Comparison of ENCODE assay signal across 16 cellular contexts in the genomic region with DNA sequence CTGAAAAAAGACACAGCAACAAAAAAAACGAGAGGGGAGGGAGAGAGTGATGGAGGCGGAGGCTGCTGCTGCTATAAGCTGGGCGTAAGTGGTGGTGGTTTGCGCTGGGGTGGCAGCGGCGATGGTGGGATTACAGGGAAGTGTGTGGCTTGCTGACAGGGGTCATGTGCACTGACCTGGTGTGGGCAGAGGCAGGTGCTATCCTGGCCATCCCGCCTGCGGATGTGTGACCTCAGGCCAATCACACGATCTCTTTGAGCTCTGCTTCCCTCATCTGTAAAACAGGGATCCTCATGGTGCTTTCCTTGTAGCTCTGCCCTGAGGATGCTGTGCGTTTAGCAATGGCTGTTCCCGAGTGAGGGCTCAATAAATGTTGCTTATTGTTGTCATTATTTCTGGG. TPM values are rescaled to one million over a fixed set of nuclear protein-coding genes. Genes with fewer than 3 reads are reported as not detected.
DNase-seq lines count a peak whose midpoint lies in the region; ATAC-seq and TF ChIP-seq lines count a peak whose summit lies in the region.
"Had no signal": no experiment of that assay in that cellular context is flagged by ENCODE, and none has a peak within 500 bp of the region (broad histone marks: within the 10 kb centered on the region; RNA-seq: fewer than 3 reads in every experiment).

No MANE protein-coding gene starts in this region.

- H3K9me3 ChIP-seq in BLaER1 (no peaks in the 10 kb centered on the region), Caco-2 (no peaks in the 10 kb centered on the region), sigmoid colon (no peaks in the 10 kb centered on the region)
- no peaks in the 10 kb centered on the region for H3K9me3 ChIP-seq in naive thymus-derived CD4-positive, alpha-beta T cell (ENCODE audit: control insufficient read depth in 2 of 3, low read length in 3 of 3)
- H3K9me3 ChIP-seq: gastroesophageal sphincter, spleen had no signal

- H3K4me3 ChIP-seq in BLaER1 = no peak overlapping the region
- no peak overlapping the region for H3K4me3 ChIP-seq in Caco-2 (ENCODE audit: low read depth, low read length)
- no peak overlapping the region for H3K4me3 ChIP-seq in naive thymus-derived CD4-positive, alpha-beta T cell (ENCODE audit: low read length)
- H3K4me3 ChIP-seq in sigmoid colon = no peak overlapping the region

- CTCF ChIA-PET in Caco-2 (lab: Charles Lee) = interaction anchor here (0.6 kb wide), 2 partner anchors 52 to 212 kb away, joined by 3 read pairs; no protein-coding TSS in a partner anchor
- CTCF ChIA-PET in naive thymus-derived CD4-positive, alpha-beta T cell (lab: Charles Lee) = interaction anchor here (0.6 to 1.2 kb wide), 3 partner anchors 11 to 136 kb away, joined by 3 to 6 read pairs (median 5); no protein-coding TSS in a partner anchor

- H3K27ac ChIP-seq in BLaER1 = no peak overlapping the region
- no peak overlapping the region for H3K27ac ChIP-seq in naive thymus-derived CD4-positive, alpha-beta T cell (ENCODE audit: low read depth, low read length)
- no peak overlapping the region for H3K27ac ChIP-seq in sigmoid colon
- H3K27ac ChIP-seq: epithelial cell of prostate, spleen had no signal

- TF ChIP-seq POLR2A in sigmoid colon (IDR thresholded peaks at IDR 0.05) = no peak

- no peak for TF ChIP-seq CTCF in Caco-2 (IDR thresholded peaks at IDR 0.05; ENCODE audit: insufficient read depth in 1 of 2, low read depth in 1 of 2, low read length in 1 of 2, severe bottlenecking in 1 of 2, unreplicated experiment in 1 of 2)
- TF ChIP-seq CTCF in sigmoid colon (IDR thresholded peaks at IDR 0.05) = no peak

- H3K27ac Mint-ChIP-seq in Caco-2 (ENCODE audit: unreplicated experiment) = peak overlapping the region; percentile 60
- H3K27ac Mint-ChIP-seq in activated T-helper 2 cell treated with anti-CD3 and anti-CD28 coated beads, Interferon-gamma antibody, Interleukin-2, Interleukin-4, amounts not matched to agents 10 μg/mL and 5 μg/mL and 100 μg/mL, durations not matched to agents 14 hours and 24 hours and 36 hours = peak overlapping the region; percentile 60
- peak overlapping the region; percentile 69 to 100 (median 100) for H3K27ac Mint-ChIP-seq in naive thymus-derived CD4-positive, alpha-beta T cell

- H3K27me3 Mint-ChIP-seq in Caco-2 (ENCODE audit: insufficient read depth, unreplicated experiment) = no peaks in the 10 kb centered on the region
- no peaks in the 10 kb centered on the region for H3K27me3 Mint-ChIP-seq in activated T-helper 2 cell treated with anti-CD3 and anti-CD28 coated beads, Interferon-gamma antibody, Interleukin-2, Interleukin-4, amounts not matched to agents 10 μg/mL and 5 μg/mL and 100 μg/mL, durations not matched to agents 14 hours and 24 hours and 36 hours (ENCODE audit: low read depth)
- H3K27me3 Mint-ChIP-seq in naive thymus-derived CD4-positive, alpha-beta T cell = no peaks in the 10 kb centered on the region

- 74 to 86% methylated on average over 11 of the region's 11 CpGs for WGBS in sigmoid colon, 2 donors

- no peak for DNase-seq in Caco-2
- no peak for DNase-seq in activated T-helper 2 cell treated with anti-CD3 and anti-CD28 coated beads, Interferon-gamma antibody, Interleukin-2, Interleukin-4, amounts not matched to agents 10 μg/mL and 5 μg/mL and 100 μg/mL, durations not matched to agents 14 hours and 24 hours and 36 hours (ENCODE audit: low spot score)
- no peak for DNase-seq in naive thymus-derived CD4-positive, alpha-beta T cell
- no peak for DNase-seq in NCI-H774 (lab: John Stamatoyannopoulos, UW)
- no peak for DNase-seq in activated effector memory CD4-positive, alpha-beta T cell treated with anti-CD3 and anti-CD28 coated beads, Interleukin-2, amount 50 U/mL, for 16 hours
- DNase-seq in sigmoid colon = no peak
- DNase-seq: amygdala, EL, KBM-7, mesenchymal stem cell, NCI-H1436 treated with DMSO at 0.1 percent for 48 hours, spleen had no signal

- POLR2A ChIA-PET in Caco-2 (lab: Charles Lee) = no interaction called here
- POLR2A ChIA-PET in naive thymus-derived CD4-positive, alpha-beta T cell (lab: Charles Lee) = interaction anchor here (1.1 to 9.5 kb wide), 4 partner anchors 9 to 32 kb away, joined by 3 to 154 read pairs (median 54); a partner anchor contains a TSS

- intact Hi-C loops in Caco-2 (cut with micrococcal nuclease; ENCODE audit: unreplicated experiment) = loop anchor here (10.0 kb wide), 1 partner anchor 253 kb away; a partner anchor contains a TSS
- intact Hi-C loops in activated T-helper 2 cell treated with anti-CD3 and anti-CD28 coated beads, Interferon-gamma antibody, Interleukin-2, Interleukin-4, amounts not matched to agents 10 μg/mL and 5 μg/mL and 100 μg/mL, durations not matched to agents 14 hours and 24 hours and 36 hours (cut with micrococcal nuclease) = no loop called here
- intact Hi-C loops in naive thymus-derived CD4-positive, alpha-beta T cell (cut with micrococcal nuclease) = loop anchor here in 1 of 2 donors (5.0 to 10.0 kb wide), 2 partner anchors 253 to 300 kb away; a partner anchor contains a TSS
- intact Hi-C loops in sigmoid colon (cut with DNase I) = no loop called here

- peaks cover 43% of the 10 kb centered on the region for H3K4me1 Mint-ChIP-seq in Caco-2 (ENCODE audit: low read depth, unreplicated experiment)
- H3K4me1 Mint-ChIP-seq in activated T-helper 2 cell treated with anti-CD3 and anti-CD28 coated beads, Interferon-gamma antibody, Interleukin-2, Interleukin-4, amounts not matched to agents 10 μg/mL and 5 μg/mL and 100 μg/mL, durations not matched to agents 14 hours and 24 hours and 36 hours (ENCODE audit: low read depth) = peaks cover 41% of the 10 kb centered on the region
- H3K4me1 Mint-ChIP-seq in naive thymus-derived CD4-positive, alpha-beta T cell = peaks cover 44 to 74% (median 64%) of the 10 kb centered on the region in 7 donors

- H3K27me3 ChIP-seq in BLaER1 (no peaks in the 10 kb centered on the region; the same call in 1 of the 2 replicates), Caco-2 (replicated peaks; ENCODE audit: control insufficient read depth, insufficient read depth, low read length) (no peaks in the 10 kb centered on the region), sigmoid colon (no peaks in the 10 kb centered on the region)
- no peaks in the 10 kb centered on the region for H3K27me3 ChIP-seq in naive thymus-derived CD4-positive, alpha-beta T cell (ENCODE audit: control insufficient read depth in 2 of 2, insufficient read depth in 2 of 2, low read length in 2 of 2)
- H3K27me3 ChIP-seq: gastroesophageal sphincter had no signal

- no peak for TF ChIP-seq EP300 in sigmoid colon (IDR thresholded peaks at IDR 0.05)

- H3K36me3 Mint-ChIP-seq in Caco-2 (ENCODE audit: insufficient read depth, unreplicated experiment) = peaks cover 73% of the 10 kb centered on the region
- peaks cover 51% of the 10 kb centered on the region for H3K36me3 Mint-ChIP-seq in activated T-helper 2 cell treated with anti-CD3 and anti-CD28 coated beads, Interferon-gamma antibody, Interleukin-2, Interleukin-4, amounts not matched to agents 10 μg/mL and 5 μg/mL and 100 μg/mL, durations not matched to agents 14 hours and 24 hours and 36 hours (ENCODE audit: low read depth)
- H3K36me3 Mint-ChIP-seq in naive thymus-derived CD4-positive, alpha-beta T cell = peaks cover 5 to 27% (median 18%) of the 10 kb centered on the region in 5 donors

- H4K20me1 ChIP-seq in BLaER1 = no peaks in the 10 kb centered on the region

- ATAC-seq in naive thymus-derived CD4-positive, alpha-beta T cell = no peak
- ATAC-seq in GM18909 (IDR thresholded peaks at IDR 0.05; ENCODE audit: poor library complexity, unreplicated experiment) = no peak
- ATAC-seq: gastroesophageal sphincter had no signal

- no TSS peak for BruUV-seq in Caco-2 (replicated peaks; lab: Mats Ljungman, UMichigan)

- peaks cover 76% of the 10 kb centered on the region for H3K4me1 ChIP-seq in BLaER1
- peaks cover 16% of the 10 kb centered on the region for H3K4me1 ChIP-seq in Caco-2
- peaks cover 27 to 36% of the 10 kb centered on the region in 2 donors for H3K4me1 ChIP-seq in naive thymus-derived CD4-positive, alpha-beta T cell (ENCODE audit: control insufficient read depth in 2 of 2, insufficient read depth in 2 of 2, low read length in 2 of 2)
- H3K4me1 ChIP-seq in sigmoid colon = peaks cover 0 to 77% (median 68%) of the 10 kb centered on the region in 4 donors

- H3K4me2 ChIP-seq in BLaER1 = no peak overlapping the region

- H3K36me3 ChIP-seq in BLaER1 (peaks cover 7% of the 10 kb centered on the region), Caco-2 (ENCODE audit: control insufficient read depth, insufficient read depth, low read length) (0 out of 2 replicates have a peak, but pooled peaks cover 2% of the 10 kb centered on the region), sigmoid colon (peaks cover 0 to 7% (median 0%) of the 10 kb centered on the region in 4 donors)
- H3K36me3 ChIP-seq in naive thymus-derived CD4-positive, alpha-beta T cell (ENCODE audit: control insufficient read depth in 2 of 3, insufficient read depth in 3 of 3, low read length in 3 of 3) = peaks cover 0 to 6% (median 0%) of the 10 kb centered on the region in 3 experiments
- H3K36me3 ChIP-seq: gastroesophageal sphincter had no signal

- H3K4me3 Mint-ChIP-seq in Caco-2 (ENCODE audit: unreplicated experiment) = peak overlapping the region; percentile 3
- peak overlapping the region; percentile 99 for H3K4me3 Mint-ChIP-seq in activated T-helper 2 cell treated with anti-CD3 and anti-CD28 coated beads, Interferon-gamma antibody, Interleukin-2, Interleukin-4, amounts not matched to agents 10 μg/mL and 5 μg/mL and 100 μg/mL, durations not matched to agents 14 hours and 24 hours and 36 hours (ENCODE audit: low read depth)
- H3K4me3 Mint-ChIP-seq in naive thymus-derived CD4-positive, alpha-beta T cell = peak overlapping the region; percentile 2 to 100 (median 98)

- H3K9ac ChIP-seq in BLaER1 = 0 out of 2 replicates have a peak overlapping the region, but pooled peaks have one; percentile 1

- no peaks in the 10 kb centered on the region for H3K9me3 Mint-ChIP-seq in Caco-2 (ENCODE audit: unreplicated experiment)
- H3K9me3 Mint-ChIP-seq in activated T-helper 2 cell treated with anti-CD3 and anti-CD28 coated beads, Interferon-gamma antibody, Interleukin-2, Interleukin-4, amounts not matched to agents 10 μg/mL and 5 μg/mL and 100 μg/mL, durations not matched to agents 14 hours and 24 hours and 36 hours = no peaks in the 10 kb centered on the region
- H3K9me3 Mint-ChIP-seq in naive thymus-derived CD4-positive, alpha-beta T cell = peaks cover 0 to 10% (median 2%) of the 10 kb centered on the region in 11 donors

RNA-seq across cellular contexts. Expression of a gene that starts 3.3 kb away (rescaled TPM):
- total RNA-seq in Caco-2 (2022) (38.5 and 41.4 TPM in 2 replicates), sigmoid colon (10 to 100 TPM; 23.5 to 45.5 (median 31.1) TPM)
- total RNA-seq in activated T-helper 2 cell treated with anti-CD3 and anti-CD28 coated beads, Interferon-gamma antibody, Interleukin-2, Interleukin-4, amounts not matched to agents 10 μg/mL and 5 μg/mL and 100 μg/mL, durations not matched to agents 14 hours and 24 hours and 36 hours = 32.1 and 33.3 TPM in 2 replicates
- total RNA-seq in naive thymus-derived CD4-positive, alpha-beta T cell = 100 to 1,000 TPM in 2 of 5 experiments, 10 to 100 TPM in 3; 45.2 to 109 (median 65.3) TPM
- polyA plus RNA-seq in naive thymus-derived CD4-positive, alpha-beta T cell = 10 to 100 TPM; 14.6 to 20.4 TPM
- 10 to 100 TPM; 10.4 to 27.9 (median 13.8) TPM for polyA plus RNA-seq in sigmoid colon

RNA-seq across cellular contexts. Expression of a gene that starts 5.9 kb away (rescaled TPM):
- total RNA-seq in Caco-2 (2022) (46.2 and 47.4 TPM in 2 replicates), sigmoid colon (10 to 100 TPM; 18.2 to 43.2 (median 24.5) TPM)
- 26.6 and 27.0 TPM in 2 replicates for total RNA-seq in activated T-helper 2 cell treated with anti-CD3 and anti-CD28 coated beads, Interferon-gamma antibody, Interleukin-2, Interleukin-4, amounts not matched to agents 10 μg/mL and 5 μg/mL and 100 μg/mL, durations not matched to agents 14 hours and 24 hours and 36 hours
- total RNA-seq in naive thymus-derived CD4-positive, alpha-beta T cell = 10 to 100 TPM; 27.0 to 35.8 (median 32.1) TPM
- 10 to 100 TPM; 36.7 to 39.5 TPM for polyA plus RNA-seq in naive thymus-derived CD4-positive, alpha-beta T cell
- polyA plus RNA-seq in sigmoid colon = 10 to 100 TPM; 17.1 to 24.4 (median 23.4) TPM

RNA-seq across cellular contexts. Expression of a gene that starts 10.5 kb away (rescaled TPM):
- total RNA-seq in Caco-2 (2022) (17.4 and 17.6 TPM in 2 replicates), sigmoid colon (10 to 100 TPM; 16.6 to 22.9 (median 20.2) TPM)
- total RNA-seq in activated T-helper 2 cell treated with anti-CD3 and anti-CD28 coated beads, Interferon-gamma antibody, Interleukin-2, Interleukin-4, amounts not matched to agents 10 μg/mL and 5 μg/mL and 100 μg/mL, durations not matched to agents 14 hours and 24 hours and 36 hours = 7.2 and 8.1 TPM in 2 replicates
- total RNA-seq in naive thymus-derived CD4-positive, alpha-beta T cell = 1 to 10 TPM; 3.4 to 9.6 (median 4.0) TPM
- polyA plus RNA-seq in naive thymus-derived CD4-positive, alpha-beta T cell = 1 to 10 TPM; 2.1 to 2.7 TPM
- 10 to 100 TPM in 2 of 3 donors, 1 to 10 TPM in 1; 5.5 to 10.8 (median 10.0) TPM for polyA plus RNA-seq in sigmoid colon

RNA-seq across cellular contexts. Expression of a gene that starts 13.2 kb away (rescaled TPM):
- total RNA-seq in Caco-2 (2022) (8.5 and 10.2 TPM in 2 replicates), sigmoid colon (1 to 10 TPM; 2.8 to 9.1 (median 3.7) TPM)
- total RNA-seq in activated T-helper 2 cell treated with anti-CD3 and anti-CD28 coated beads, Interferon-gamma antibody, Interleukin-2, Interleukin-4, amounts not matched to agents 10 μg/mL and 5 μg/mL and 100 μg/mL, durations not matched to agents 14 hours and 24 hours and 36 hours = 4.3 and 4.9 TPM in 2 replicates
- total RNA-seq in naive thymus-derived CD4-positive, alpha-beta T cell = 10 to 100 TPM in 2 of 5 experiments, 1 to 10 TPM in 3; 5.1 to 17.1 (median 9.0) TPM
- 1 to 10 TPM in 1 of 2 donors, under 1 TPM in 1; 0.65 to 2.0 TPM for polyA plus RNA-seq in naive thymus-derived CD4-positive, alpha-beta T cell
- 1 to 10 TPM; 7.2 to 8.2 (median 7.2) TPM for polyA plus RNA-seq in sigmoid colon

RNA-seq across cellular contexts. Expression of a gene that starts 17.3 kb away (rescaled TPM):
- total RNA-seq in Caco-2 (2022) (289 TPM in 2 replicates), sigmoid colon (10 to 100 TPM; 52.1 to 79.7 (median 65.4) TPM)
- total RNA-seq in activated T-helper 2 cell treated with anti-CD3 and anti-CD28 coated beads, Interferon-gamma antibody, Interleukin-2, Interleukin-4, amounts not matched to agents 10 μg/mL and 5 μg/mL and 100 μg/mL, durations not matched to agents 14 hours and 24 hours and 36 hours = 344 and 351 TPM in 2 replicates
- total RNA-seq in naive thymus-derived CD4-positive, alpha-beta T cell = 100 to 1,000 TPM; 253 to 284 (median 266) TPM
- 1 to 10 TPM; 5.7 to 9.8 TPM for polyA plus RNA-seq in naive thymus-derived CD4-positive, alpha-beta T cell
- polyA plus RNA-seq in sigmoid colon = 100 to 1,000 TPM in 1 of 3 donors, 10 to 100 TPM in 2; 81.7 to 162 (median 86.9) TPM

Comparison
In these comparisons a context has a peak if more than half of its experiments do, and no peak if none do; other contexts are left out.
1. H3K4me3 Mint-ChIP-seq: peak in every context shown above with its lines; median percentile 99 in activated T-helper 2 cell treated with anti-CD3 and anti-CD28 coated beads, Interferon-gamma antibody, Interleukin-2, Interleukin-4, amounts not matched to agents 10 μg/mL and 5 μg/mL and 100 μg/mL, durations not matched to agents 14 hours and 24 hours and 36 hours; 98 in naive thymus-derived CD4-positive, alpha-beta T cell; 3 in Caco-2.